13 cellular contexts compared by ENCODE assay signal in the genomic region with DNA sequence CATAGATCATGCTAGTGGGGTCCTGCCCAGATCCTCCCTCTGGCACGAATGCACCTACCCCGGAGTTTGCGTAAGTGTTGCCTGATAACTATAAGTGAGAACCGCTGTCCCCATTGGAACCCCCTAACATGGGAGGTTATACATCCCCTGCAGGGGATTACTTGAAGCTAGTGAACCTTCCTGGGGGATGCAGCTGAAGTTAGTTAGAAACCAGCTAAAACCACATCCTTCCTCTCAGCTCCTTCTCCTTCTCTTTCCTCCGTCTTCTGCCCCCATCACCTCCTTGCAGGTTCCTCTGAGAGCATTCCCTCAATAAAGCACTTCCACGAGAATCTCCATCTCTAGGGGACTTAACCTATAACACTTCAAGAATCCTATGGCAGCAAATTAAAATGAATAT.
DNase-seq lines count a peak whose midpoint lies in the region; ATAC-seq, FAIRE-seq and TF ChIP-seq lines count a peak whose summit lies in the region.
"Had no signal": no experiment of that assay in that cellular context is flagged by ENCODE, and none has a peak within 500 bp of the region (broad histone marks: within the 10 kb centered on the region; RNA-seq: fewer than 3 reads in every experiment).

No MANE protein-coding gene starts in this region.

- H3K4me3 ChIP-seq in A673 (ENCODE audit: low read depth, low read length, poor library complexity, severe bottlenecking) (no peak overlapping the region), RWPE2 (ENCODE audit: severe bottlenecking) (no peak overlapping the region), endothelial cell of umbilical vein (replicated peaks in 1 of 3; ENCODE audit: insufficient read depth in 1 of 3, low read depth in 1 of 3, low read length in 3 of 3) (no peak overlapping the region)
- H3K4me3 ChIP-seq: cardiac muscle cell, gastroesophageal sphincter had no signal

- H3K27ac ChIP-seq in A673 (ENCODE audit: low read depth, low read length, poor library complexity, severe bottlenecking) = peak overlapping the region; percentile 79
- H3K27ac ChIP-seq in RWPE2 (ENCODE audit: poor library complexity, severe bottlenecking) = peak overlapping the region; percentile 64
- H3K27ac ChIP-seq in endothelial cell of umbilical vein (ENCODE audit: insufficient read depth, low read depth, low read length) = peak overlapping the region; percentile 92
- H3K27ac ChIP-seq: cardiac muscle cell, gastroesophageal sphincter had no signal

- FAIRE-seq in endothelial cell of umbilical vein (lab: Jason Lieb, UNC) = no peak
- FAIRE-seq: islet of Langerhans had no signal

- H3K9me1 ChIP-seq in endothelial cell of umbilical vein (replicated peaks; ENCODE audit: control insufficient read depth, extremely low read depth, insufficient read depth, low read length) = no peaks in the 10 kb centered on the region

- H3K4me1 ChIP-seq in A673 (ENCODE audit: insufficient read depth, low read length, poor library complexity, severe bottlenecking) = peaks cover 24% of the 10 kb centered on the region
- peaks cover 17% of the 10 kb centered on the region for H3K4me1 ChIP-seq in RWPE2 (ENCODE audit: insufficient read depth, poor library complexity, severe bottlenecking)
- H3K4me1 ChIP-seq in endothelial cell of umbilical vein (ENCODE audit: control insufficient read depth, extremely low read depth, insufficient read depth, low read length) = peaks cover 35% of the 10 kb centered on the region
- H3K4me1 ChIP-seq: gastroesophageal sphincter had no signal

- H2AFZ ChIP-seq in endothelial cell of umbilical vein (ENCODE audit: low read depth, low read length) = no peak overlapping the region

- DNase-seq in A673 (ENCODE audit: low spot score) = no peak
- DNase-seq in RWPE2 (ENCODE audit: low spot score) = no peak
- DNase-seq in endothelial cell of umbilical vein (ENCODE audit: low read depth, low spot score) = no peak
- no peak for DNase-seq in NCI-H2196 treated with DMSO at 0.1 percent for 48 hours (lab: John Stamatoyannopoulos, UW; ENCODE audit: unreplicated experiment)
- DNase-seq in NCI-H774 (lab: John Stamatoyannopoulos, UW) = no peak
- DNase-seq in cerebellar cortex (ENCODE audit: low spot score) = no peak
- DNase-seq: DMS79 treated with DMSO at 0.1 percent for 48 hours, posterior cingulate gyrus had no signal

- H3K27me3 ChIP-seq in A673 (replicated peaks; ENCODE audit: insufficient read depth, low read depth, low read length, poor library complexity) = no peaks in the 10 kb centered on the region
- no peaks in the 10 kb centered on the region for H3K27me3 ChIP-seq in RWPE2 (ENCODE audit: insufficient read depth, poor library complexity, severe bottlenecking)
- no peaks in the 10 kb centered on the region for H3K27me3 ChIP-seq in endothelial cell of umbilical vein (ENCODE audit: control insufficient read depth in 2 of 2, insufficient read depth in 2 of 2, low read length in 2 of 2)
- H3K27me3 ChIP-seq: cardiac muscle cell, gastroesophageal sphincter had no signal

- H3K9ac ChIP-seq in endothelial cell of umbilical vein (replicated peaks; ENCODE audit: extremely low read depth, insufficient read depth, low read length) = peak overlapping the region; percentile 61

- H3K36me3 ChIP-seq in A673 (ENCODE audit: insufficient read depth, low read length, poor library complexity, severe bottlenecking) = peaks cover 2% of the 10 kb centered on the region
- H3K36me3 ChIP-seq in RWPE2 (ENCODE audit: low read depth) = peaks cover 6% of the 10 kb centered on the region
- H3K36me3 ChIP-seq in endothelial cell of umbilical vein (ENCODE audit: control insufficient read depth in 2 of 2, extremely low read depth in 1 of 2, insufficient read depth in 2 of 2, low read length in 2 of 2) = no peaks in the 10 kb centered on the region

- dilution Hi-C loops in endothelial cell of umbilical vein (cut with MboI; ENCODE audit: extremely low pct_ligation_motif_present, low sequenced_read_pairs) = no loop called here

- no peaks in the 10 kb centered on the region for H3K79me2 ChIP-seq in endothelial cell of umbilical vein (ENCODE audit: control insufficient read depth, insufficient read depth, low read length)

- no peaks in the 10 kb centered on the region for H3K9me3 ChIP-seq in A673 (ENCODE audit: low read depth, low read length, poor library complexity, severe bottlenecking)
- H3K9me3 ChIP-seq in RWPE2 (ENCODE audit: severe bottlenecking) = no peaks in the 10 kb centered on the region
- H3K9me3 ChIP-seq in endothelial cell of umbilical vein (replicated peaks; ENCODE audit: control insufficient read depth, insufficient read depth, low read length) = no peaks in the 10 kb centered on the region
- H3K9me3 ChIP-seq: gastroesophageal sphincter had no signal

- no peaks in the 10 kb centered on the region for H4K20me1 ChIP-seq in endothelial cell of umbilical vein (replicated peaks; ENCODE audit: control insufficient read depth, extremely low read depth, insufficient read depth, low read length)

- ATAC-seq in GM18909 (IDR thresholded peaks at IDR 0.05; ENCODE audit: poor library complexity, unreplicated experiment) = peak; percentile 42
- ATAC-seq in RWPE2 (ENCODE audit: low read depth) = no peak
- no peak for ATAC-seq in esophagus mucosa
- ATAC-seq: gastroesophageal sphincter had no signal

- TF ChIP-seq CTCF in A673 (conservative IDR thresholded peaks at IDR 0.05; ENCODE audit: low read depth, low read length) (no peak), RWPE2 (IDR thresholded peaks at IDR 0.05; ENCODE audit: poor library complexity, severe bottlenecking) (no peak), endothelial cell of umbilical vein (IDR thresholded peaks at IDR 0.05; ENCODE audit: extremely low read depth in 1 of 2, insufficient read depth in 1 of 2, low read depth in 1 of 2, low read length in 2 of 2) (no peak)

- POLR2A ChIA-PET in A673 (lab: Charles Lee; ENCODE audit: low non-redundant PET) = no interaction called here
- POLR2A ChIA-PET in endothelial cell of umbilical vein (lab: Charles Lee) = interaction anchor here (0.8 kb wide), 1 partner anchor 109 kb away, joined by 3 read pairs; no protein-coding TSS in a partner anchor

- peak overlapping the region; percentile 89 for H3K4me2 ChIP-seq in endothelial cell of umbilical vein (ENCODE audit: insufficient read depth, low read length)

- intact Hi-C loops in A673 (cut with micrococcal nuclease; ENCODE audit: unreplicated experiment) = no loop called here
- intact Hi-C loops in endothelial cell of umbilical vein (cut with micrococcal nuclease) = loop anchor here (1.0 to 2.0 kb wide), 4 partner anchors 61 to 399 kb away; a partner anchor contains a TSS

- BruUV-seq in A673 (replicated peaks; lab: Mats Ljungman, UMichigan) = no TSS peak
- BruUV-seq in endothelial cell of umbilical vein (replicated peaks; lab: Mats Ljungman, UMichigan) = no TSS peak

- CTCF ChIA-PET in A673 (lab: Charles Lee) = no interaction called here
- CTCF ChIA-PET in endothelial cell of umbilical vein (lab: Charles Lee) = interaction anchor here (0.8 to 2.6 kb wide), 9 partner anchors 14 to 252 kb away, joined by 3 to 13 read pairs (median 5); no protein-coding TSS in a partner anchor

- no peak for TF ChIP-seq POLR2A in endothelial cell of umbilical vein (IDR thresholded peaks at IDR 0.05; ENCODE audit: low read depth, low read length)

TF ChIP-seq in endothelial cell of umbilical vein, 7 proteins besides CTCF, POLR2A, EP300 and RAD21:
- TF ChIP-seq FOS (IDR thresholded peaks at IDR 0.05; ENCODE audit: borderline replicate concordance, insufficient read depth, low read length) (no peak), EZH2 (IDR thresholded peaks at IDR 0.05; ENCODE audit: borderline replicate concordance, low read depth, low read length, severe bottlenecking) (no peak), POLR2AphosphoS5 (IDR thresholded peaks at IDR 0.05; ENCODE audit: insufficient read depth, low read depth, low read length) (no peak), GATA2 (IDR thresholded peaks at IDR 0.05; ENCODE audit: insufficient read depth, insufficient read length, low read depth, low read length) (no peak), MYC (IDR thresholded peaks at IDR 0.05; ENCODE audit: low read depth, low read length) (no peak), JUN (IDR thresholded peaks at IDR 0.05; ENCODE audit: borderline replicate concordance, insufficient read depth, insufficient read length, low read depth) (no peak)
- TF ChIP-seq, protein P1, sequence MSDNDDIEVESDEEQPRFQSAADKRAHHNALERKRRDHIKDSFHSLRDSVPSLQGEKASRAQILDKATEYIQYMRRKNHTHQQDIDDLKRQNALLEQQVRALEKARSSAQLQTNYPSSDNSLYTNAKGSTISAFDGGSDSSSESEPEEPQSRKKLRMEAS (IDR thresholded peaks at IDR 0.05; ENCODE audit: insufficient read depth, insufficient read length) = no peak
